In genomic region chr1:94908190-94908589, GRCh38 we compare ENCODE assay signal across 29 cellular contexts.
"Had no signal": no experiment of that assay in that cellular context is flagged by ENCODE, and none has a peak within 500 bp of the region (broad histone marks: within the 10 kb centered on the region; RNA-seq: fewer than 3 reads in every experiment).

No MANE protein-coding gene starts in this region.

- H3K4me1 Mint-ChIP-seq: activated CD4-positive, alpha-beta T cell treated with anti-CD3 and anti-CD28 coated beads, Interleukin-2, amount 10 ng/mL, durations not matched to agents 24 days and 14 days; activated naive CD4-positive, alpha-beta T cell treated with anti-CD3 and anti-CD28 coated beads, Interleukin-2, amount 10 ng/mL, durations not matched to agents 7 days and 5 days; immature natural killer cell had no signal

- H3K27ac Mint-ChIP-seq: activated CD4-positive, alpha-beta memory T cell treated with anti-CD3 and anti-CD28 coated beads for 36 hours; activated CD4-positive, alpha-beta T cell treated with anti-CD3 and anti-CD28 coated beads, Interleukin-2, amount 10 ng/mL, durations not matched to agents 24 days and 14 days; activated naive CD4-positive, alpha-beta T cell treated with anti-CD3 and anti-CD28 coated beads, Interleukin-2, amount 10 ng/mL, durations not matched to agents 7 days and 5 days; activated naive CD8-positive, alpha-beta T cell treated with anti-CD3 and anti-CD28 coated beads, Interleukin-2, amount 10 ng/mL, durations not matched to agents 7 days and 5 days; activated T-helper 1 cell treated with anti-CD3 and anti-CD28 coated beads, Interleukin-12 subunit alpha, Interleukin-12 subunit beta, Interleukin-2, Interleukin-4 antibody, amounts not matched to agents 30 ng/mL and 10 ng/mL and 1 ng/mL, durations not matched to agents 14 hours and 24 hours and 36 hours; effector memory CD8-positive, alpha-beta T cell; immature natural killer cell; nephron progenitor cell had no signal

- H3K9me3 ChIP-seq: ascending aorta, left lung, pancreas, psoas muscle, suprapubic skin, transverse colon had no signal

- H3K27me3 Mint-ChIP-seq: activated CD4-positive, alpha-beta T cell treated with anti-CD3 and anti-CD28 coated beads, Interleukin-2, amount 10 ng/mL, durations not matched to agents 24 days and 14 days; activated naive CD4-positive, alpha-beta T cell treated with anti-CD3 and anti-CD28 coated beads, Interleukin-2, amount 10 ng/mL, durations not matched to agents 7 days and 5 days; activated naive CD8-positive, alpha-beta T cell treated with anti-CD3 and anti-CD28 coated beads, Interleukin-2, amount 10 ng/mL, durations not matched to agents 7 days and 5 days had no signal

- ATAC-seq: effector memory CD8-positive, alpha-beta T cell; esophagus mucosa; left lung; pancreas; psoas muscle had no signal

- H3K36me3 ChIP-seq: brain microvascular endothelial cell, pancreas, suprapubic skin, transverse colon had no signal

- DNase-seq: activated CD4-positive, alpha-beta memory T cell treated with anti-CD3 and anti-CD28 coated beads for 36 hours; activated CD4-positive, alpha-beta T cell treated with anti-CD3 and anti-CD28 coated beads, Interleukin-2, amount 10 ng/mL, durations not matched to agents 24 days and 14 days; activated CD4-positive, CD25-positive, alpha-beta regulatory T cell treated with anti-CD3 and anti-CD28 coated beads, Interleukin-2, amount 50 U/mL, for 72 hours; activated CD8-positive, alpha-beta memory T cell treated with anti-CD3 and anti-CD28 coated beads, Interleukin-2, amount 50 U/mL, for 4 hours; activated effector memory CD4-positive, alpha-beta T cell treated with anti-CD3 and anti-CD28 coated beads, Interleukin-2, amount 50 U/mL, for 16 hours; activated naive CD4-positive, alpha-beta T cell treated with anti-CD3 and anti-CD28 coated beads, Interleukin-2, amount 10 ng/mL, durations not matched to agents 7 days and 5 days; activated naive CD8-positive, alpha-beta T cell treated with anti-CD3 and anti-CD28 coated beads, Interleukin-2, amount 10 ng/mL, durations not matched to agents 7 days and 5 days; activated T-cell treated with anti-CD3 and anti-CD28 coated beads, Interleukin-2, amount 50 U/mL, for 1 hour; brain microvascular endothelial cell; cortex of kidney; effector memory CD8-positive, alpha-beta T cell; foreskin fibroblast; head of caudate nucleus; hippocampal formation; immature natural killer cell; left lung; mesendoderm; nephron progenitor cell; pancreas; psoas muscle; stimulated activated CD4-positive, alpha-beta T cell treated with anti-CD3 and anti-CD28 coated beads, Interleukin-15, amount 100 ng/mL, for 24 hours; stimulated activated naive CD4-positive, alpha-beta T cell; transverse colon had no signal

- H3K27me3 ChIP-seq: ascending aorta, brain microvascular endothelial cell, left lung, pancreas, suprapubic skin, transverse colon had no signal

- H3K27ac ChIP-seq: ascending aorta, brain microvascular endothelial cell, left lung, pancreas, psoas muscle, suprapubic skin, transverse colon, VCaP had no signal

- FAIRE-seq: pancreas had no signal

- H3K4me3 ChIP-seq: ascending aorta, left lung, lung, pancreas, psoas muscle, suprapubic skin, transverse colon had no signal

- H3K9me3 Mint-ChIP-seq: activated CD4-positive, alpha-beta memory T cell treated with anti-CD3 and anti-CD28 coated beads for 36 hours; activated CD4-positive, alpha-beta T cell treated with anti-CD3 and anti-CD28 coated beads, Interleukin-2, amount 10 ng/mL, durations not matched to agents 24 days and 14 days; activated naive CD4-positive, alpha-beta T cell treated with anti-CD3 and anti-CD28 coated beads, Interleukin-2, amount 10 ng/mL, durations not matched to agents 7 days and 5 days; activated naive CD8-positive, alpha-beta T cell treated with anti-CD3 and anti-CD28 coated beads, Interleukin-2, amount 10 ng/mL, durations not matched to agents 7 days and 5 days; activated T-helper 1 cell treated with anti-CD3 and anti-CD28 coated beads, Interleukin-12 subunit alpha, Interleukin-12 subunit beta, Interleukin-2, Interleukin-4 antibody, amounts not matched to agents 30 ng/mL and 10 ng/mL and 1 ng/mL, durations not matched to agents 14 hours and 24 hours and 36 hours; effector memory CD8-positive, alpha-beta T cell; immature natural killer cell had no signal

- H3K4me3 Mint-ChIP-seq: activated CD4-positive, alpha-beta memory T cell treated with anti-CD3 and anti-CD28 coated beads for 36 hours; activated CD4-positive, alpha-beta T cell treated with anti-CD3 and anti-CD28 coated beads, Interleukin-2, amount 10 ng/mL, durations not matched to agents 24 days and 14 days; activated naive CD4-positive, alpha-beta T cell treated with anti-CD3 and anti-CD28 coated beads, Interleukin-2, amount 10 ng/mL, durations not matched to agents 7 days and 5 days; activated naive CD8-positive, alpha-beta T cell treated with anti-CD3 and anti-CD28 coated beads, Interleukin-2, amount 10 ng/mL, durations not matched to agents 7 days and 5 days; activated T-helper 1 cell treated with anti-CD3 and anti-CD28 coated beads, Interleukin-12 subunit alpha, Interleukin-12 subunit beta, Interleukin-2, Interleukin-4 antibody, amounts not matched to agents 30 ng/mL and 10 ng/mL and 1 ng/mL, durations not matched to agents 14 hours and 24 hours and 36 hours; effector memory CD8-positive, alpha-beta T cell; immature natural killer cell; nephron progenitor cell had no signal

- H3K36me3 Mint-ChIP-seq: activated CD4-positive, alpha-beta memory T cell treated with anti-CD3 and anti-CD28 coated beads for 36 hours; activated naive CD4-positive, alpha-beta T cell treated with anti-CD3 and anti-CD28 coated beads, Interleukin-2, amount 10 ng/mL, durations not matched to agents 7 days and 5 days; activated naive CD8-positive, alpha-beta T cell treated with anti-CD3 and anti-CD28 coated beads, Interleukin-2, amount 10 ng/mL, durations not matched to agents 7 days and 5 days; immature natural killer cell had no signal
